8 cellular contexts compared by ENCODE assay signal in the genomic region with DNA sequence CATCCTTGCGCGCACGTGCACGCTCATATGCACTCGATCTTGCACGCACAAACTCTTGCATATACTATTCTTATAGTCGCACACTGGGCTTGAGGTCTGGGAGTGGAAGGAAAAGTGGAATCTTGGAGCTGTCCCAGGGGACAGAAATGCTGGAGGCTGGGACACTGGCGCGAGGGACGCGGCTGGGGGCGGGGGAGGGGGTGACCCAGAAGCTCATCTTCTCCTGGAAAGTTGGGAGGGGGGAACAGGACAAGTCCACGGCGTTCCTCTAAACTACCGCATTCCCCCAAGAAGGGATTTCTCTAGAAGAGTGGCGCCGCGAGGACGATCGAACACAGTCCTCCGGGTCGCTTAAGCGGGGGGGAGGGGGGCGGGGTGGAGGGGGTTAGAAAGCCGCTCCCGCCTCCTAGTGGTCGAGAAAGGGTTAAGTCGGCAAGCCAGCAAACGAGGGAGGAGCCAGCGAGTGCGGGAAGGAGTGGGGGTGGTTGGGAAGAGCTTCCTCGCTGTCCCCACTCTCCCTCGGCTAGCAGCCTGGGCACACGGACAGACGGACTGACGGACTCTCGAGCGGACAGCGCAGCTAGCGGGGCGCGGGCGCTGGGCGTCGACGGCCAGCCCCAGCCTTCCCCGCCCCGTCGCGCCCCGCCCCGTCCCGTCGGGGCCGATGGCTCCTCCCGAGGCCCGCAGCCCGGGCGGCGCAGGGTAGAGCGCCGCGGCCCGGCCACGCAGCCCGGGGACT. TPM values are rescaled to one million over a fixed set of nuclear protein-coding genes. Genes with fewer than 3 reads are reported as not detected.
A peak's percentile ranks its signal among the peaks of the same experiment; 100 is the strongest.
DNase-seq lines count a peak whose midpoint lies in the region; ATAC-seq and TF ChIP-seq lines count a peak whose summit lies in the region.

A gene (plus strand): TSS at position 512 of the 739 bp plus-strand sequence. CDS start 338 bp downstream, outside the sequence.

- TF ChIP-seq POLR2A in erythroblast (IDR thresholded peaks at IDR 0.05; ENCODE audit: low read length): no peak
- TF ChIP-seq POLR2A in vagina (IDR thresholded peaks at IDR 0.05): no peak

- H3K4me1 ChIP-seq in vagina: peaks cover 39% of the 10 kb centered on the region

- H3K4me3 ChIP-seq in vagina: peak within 1 kb of the TSS; percentile 41 to 57

- ATAC-seq in naive B cell (ENCODE audit: low read depth in 2 of 2): peak; percentile 40 to 42

- H3K4me1 Mint-ChIP-seq in Calu3 (ENCODE audit: low read depth, unreplicated experiment) (peaks cover 31% of the 10 kb centered on the region), naive B cell (peaks cover 27 to 40% (median 33%) of the 10 kb centered on the region in 3 donors)

- peak within 1 kb of the TSS; percentile 11 for H3K27ac Mint-ChIP-seq in Calu3 (ENCODE audit: unreplicated experiment)
- peak within 1 kb of the TSS in 4 of 6 donors; percentile 30 to 90 (median 57) for H3K27ac Mint-ChIP-seq in naive B cell

- no peaks in the 10 kb centered on the region for H3K9me3 ChIP-seq in vagina

- no peaks in the 10 kb centered on the region for H3K36me3 ChIP-seq in vagina

- CTCF ChIA-PET in Calu3 (lab: Charles Lee): interaction anchor here (0.5 to 2.0 kb wide), 8 partner anchors 25 to 181 kb away, joined by 3 to 7 read pairs (median 4); a partner anchor contains a TSS

- no peak for TF ChIP-seq CTCF in Calu3 (IDR thresholded peaks at IDR 0.05; ENCODE audit: unreplicated experiment)
- no peak for TF ChIP-seq CTCF in vagina (IDR thresholded peaks at IDR 0.05)

- H3K4me3 Mint-ChIP-seq in Calu3 (ENCODE audit: low read depth, unreplicated experiment) (peak within 1 kb of the TSS; percentile 66), naive B cell (peak within 1 kb of the TSS; percentile 84 to 95 (median 88))

- peaks cover 17% of the 10 kb centered on the region for H3K36me3 Mint-ChIP-seq in Calu3 (ENCODE audit: insufficient read depth, unreplicated experiment)
- peaks cover 0 to 8% of the 10 kb centered on the region in 2 donors for H3K36me3 Mint-ChIP-seq in naive B cell

- intact Hi-C loops in Calu3 (cut with micrococcal nuclease; ENCODE audit: unreplicated experiment) (no loop called here), vagina (cut with DNase I) (no loop called here)

- DNase-seq in Calu3: peak; percentile 44
- peak; percentile 61 for DNase-seq in HCEC 1CT
- peak; percentile 63 for DNase-seq in NCI-H446 treated with DMSO at 0.1 percent for 48 hours (lab: John Stamatoyannopoulos, UW)
- peak; percentile 63 to 70 for DNase-seq in activated CD4-positive, alpha-beta T cell treated with anti-CD3 and anti-CD28 coated beads, Interleukin-2, amount 50 U/mL, for 48 hours
- peak; percentile 65 to 76 for DNase-seq in erythroblast (lab: John Stamatoyannopoulos, UW)
- DNase-seq in naive B cell: peak; percentile 15
- DNase-seq in vagina (ENCODE audit: extremely low spot score in 2 of 2): no peak
- DNase-seq in HPDE6-E6E7 (ENCODE audit: extremely low spot score): no peak

- H3K9me3 Mint-ChIP-seq in Calu3 (ENCODE audit: low read depth, unreplicated experiment): no peaks in the 10 kb centered on the region
- H3K9me3 Mint-ChIP-seq in naive B cell: no peaks in the 10 kb centered on the region

- BruUV-seq in Calu3 (replicated peaks; lab: Mats Ljungman, UMichigan): no TSS peak

- no peak within 1 kb of the TSS for H3K27ac ChIP-seq in vagina

- peaks cover 66% of the 10 kb centered on the region for H3K27me3 Mint-ChIP-seq in Calu3 (ENCODE audit: unreplicated experiment)
- peaks cover 23 to 59% (median 44%) of the 10 kb centered on the region in 3 donors for H3K27me3 Mint-ChIP-seq in naive B cell

- H3K27me3 ChIP-seq in vagina: no peaks in the 10 kb centered on the region

RNA-seq across cellular contexts. Expression of the gene that starts here (rescaled TPM):
- total RNA-seq in Calu3 (2022): 1.9 and 3.6 TPM in 2 replicates
- under 1 TPM in 1 of 6 donors, not detected in 5; 0.12 TPM for polyA plus RNA-seq in naive B cell (ENCODE audit: low read depth in 6 of 6)
- 2.0 TPM for total RNA-seq in vagina

Comparison
In these comparisons a context has a peak if more than half of its experiments do, and no peak if none do; other contexts are left out.
1. Peak in DNase-seq and ATAC-seq in naive B cell; RNA of the gene not detected or under 1 TPM.
2. DNase-seq: peak in Calu3 (single experiment), HCEC 1CT (single experiment), NCI-H446 treated with DMSO at 0.1 percent for 48 hours (single experiment), activated CD4-positive, alpha-beta T cell treated with anti-CD3 and anti-CD28 coated beads, Interleukin-2, amount 50 U/mL, for 48 hours (2 of 2) and erythroblast (2 of 2); none in vagina (0 of 2) and HPDE6-E6E7 (single experiment).